10 cellular contexts compared by ENCODE assay signal in genomic region chr1:75233302-75233929, GRCh38.
A peak's percentile ranks its signal among the peaks of the same experiment; 100 is the strongest.
DNase-seq lines count a peak whose midpoint lies in the region; ATAC-seq, FAIRE-seq and TF ChIP-seq lines count a peak whose summit lies in the region.
"Had no signal": no experiment of that assay in that cellular context is flagged by ENCODE, and none has a peak within 500 bp of the region (broad histone marks: within the 10 kb centered on the region; RNA-seq: fewer than 3 reads in every experiment).

No MANE protein-coding gene starts in this region.

- H3K4me1 ChIP-seq in Karpas-422 (ENCODE audit: low read length) = no peaks in the 10 kb centered on the region
- H3K4me1 ChIP-seq in small intestine (ENCODE audit: control insufficient read depth in 2 of 2, insufficient read depth in 1 of 2, low read depth in 1 of 2, low read length in 1 of 2) = no peaks in the 10 kb centered on the region
- H3K4me1 ChIP-seq: HAP-1 had no signal

- H3K36me3 ChIP-seq in Karpas-422 (ENCODE audit: insufficient read depth, low read length) = no peaks in the 10 kb centered on the region
- no peaks in the 10 kb centered on the region for H3K36me3 ChIP-seq in small intestine (ENCODE audit: control insufficient read depth in 2 of 2, insufficient read depth in 2 of 2, low read length in 2 of 2)
- H3K36me3 ChIP-seq: HAP-1 had no signal

- H4K20me1 ChIP-seq in Karpas-422 (ENCODE audit: insufficient read depth, low read depth, low read length) = no peaks in the 10 kb centered on the region

- peak; percentile 22 for DNase-seq in A172 (ENCODE audit: low spot score)
- DNase-seq in GM10266 (ENCODE audit: extremely low spot score) = peak; percentile 9
- peak; percentile 7 for DNase-seq in HCEC 1CT
- peak; percentile 68 for DNase-seq in Karpas-422
- peak; percentile 55 for DNase-seq in SK-MEL-5 (ENCODE audit: low read depth, low spot score)
- peak in 1 of 2 donors; percentile 9 for DNase-seq in foreskin fibroblast
- peak; percentile 42 for DNase-seq in small intestine
- no peak for DNase-seq in omental fat pad (ENCODE audit: low spot score)

- H3K4me3 ChIP-seq in Karpas-422 (ENCODE audit: low read length) (no peak overlapping the region), foreskin fibroblast (ENCODE audit: low read depth in 1 of 2, low read length in 2 of 2) (no peak overlapping the region), small intestine (ENCODE audit: low read depth in 1 of 2, low read length in 2 of 2) (no peak overlapping the region)
- H3K4me3 ChIP-seq: HAP-1 had no signal

- no peaks in the 10 kb centered on the region for H3K9me3 ChIP-seq in Karpas-422 (ENCODE audit: low read length)
- no peaks in the 10 kb centered on the region for H3K9me3 ChIP-seq in small intestine (ENCODE audit: control insufficient read depth, low read depth)
- H3K9me3 ChIP-seq: HAP-1 had no signal

- in situ Hi-C loops in SK-MEL-5 (cut with HindIII; ENCODE audit: low pct_unique_long_range_greater_than_20kb, low sequenced_read_pairs) = no loop called here

- H3K4me2 ChIP-seq in Karpas-422 (ENCODE audit: low read depth, low read length, poor library complexity, severe bottlenecking) = no peak overlapping the region

- no peak for FAIRE-seq in small intestine (lab: Jason Lieb, UNC)
- FAIRE-seq: frontal cortex had no signal

- peak; percentile 73 for TF ChIP-seq CTCF in GM10266 (IDR thresholded peaks at IDR 0.05; ENCODE audit: control insufficient read depth, insufficient read depth, low read depth, missing control alignments)
- peak; percentile 37 for TF ChIP-seq CTCF in foreskin fibroblast (IDR thresholded peaks at IDR 0.05; ENCODE audit: low read depth, low read length)
- no peak for TF ChIP-seq CTCF in omental fat pad (IDR thresholded peaks at IDR 0.05)

- H3K79me2 ChIP-seq in Karpas-422 (ENCODE audit: low read length) = no peaks in the 10 kb centered on the region

- H3K27me3 ChIP-seq in Karpas-422 (ENCODE audit: low read length) = no peaks in the 10 kb centered on the region
- no peaks in the 10 kb centered on the region for H3K27me3 ChIP-seq in small intestine (ENCODE audit: control insufficient read depth in 2 of 2, insufficient read depth in 2 of 2, low read length in 2 of 2)

- H3K9ac ChIP-seq in Karpas-422 (ENCODE audit: low read length) = no peak overlapping the region

- WGBS in small intestine, 3 donors = 11 to 16% (median 12%) methylated on average over 11 of the region's 11 CpGs

- H2AFZ ChIP-seq in Karpas-422 (ENCODE audit: low read length) = no peak overlapping the region

- no peaks in the 10 kb centered on the region for H3K9me2 ChIP-seq in Karpas-422 (replicated peaks; ENCODE audit: insufficient read depth, low read length)

- H3K27ac ChIP-seq in Karpas-422 (ENCODE audit: low read length) = no peak overlapping the region
- no peak overlapping the region for H3K27ac ChIP-seq in small intestine (ENCODE audit: low read depth in 1 of 2, low read length in 1 of 2)

- no peak for ATAC-seq in omental fat pad (ENCODE audit: low FRiP score)

Comparison
In these comparisons a context has a peak if more than half of its experiments do, and no peak if none do; other contexts are left out.
1. CTCF ChIP-seq: peak in GM10266 (single experiment) and foreskin fibroblast (single experiment); none in omental fat pad (0 of 3).